In genomic region chr2:233343171-233343705, GRCh38 we compare ENCODE assay signal across 1 cellular context.
TF ChIP-seq lines count a peak whose summit lies in the region.

No MANE protein-coding gene starts in this region.

TF ChIP-seq in HepG2, 621 proteins besides CTCF, POLR2A, EP300 and RAD21 (continued from another document):
- peak; percentile 61; the same call in 1 of the 2 replicates for TF ChIP-seq CEBPB (IDR thresholded peaks at IDR 0.05; ENCODE audit: borderline replicate concordance, low read depth, low read length)
- TF ChIP-seq SOX6 (IDR thresholded peaks at IDR 0.05): no peak
- TF ChIP-seq SOX6 (CRISPR knock-in tag; IDR thresholded peaks at IDR 0.05): no peak
- TF ChIP-seq MYPOP (CRISPR knock-in tag; IDR thresholded peaks at IDR 0.05): no peak
- TF ChIP-seq HMG20A (CRISPR knock-in tag; IDR thresholded peaks at IDR 0.05; ENCODE audit: borderline replicate concordance): no peak
- no peak for TF ChIP-seq SRSF1 (optimal IDR thresholded peaks at IDR 0.05; ENCODE audit: low read depth, low read length)
- peak; percentile 42; the same call in 1 of the 2 replicates for TF ChIP-seq ATF7 (IDR thresholded peaks at IDR 0.05)
- no peak for TF ChIP-seq ATF7 (CRISPR knock-in tag; IDR thresholded peaks at IDR 0.05)
- TF ChIP-seq JUNB (CRISPR knock-in tag; IDR thresholded peaks at IDR 0.05; ENCODE audit: borderline replicate concordance): no peak
